21 cellular contexts compared by ENCODE assay signal in the genomic region with DNA sequence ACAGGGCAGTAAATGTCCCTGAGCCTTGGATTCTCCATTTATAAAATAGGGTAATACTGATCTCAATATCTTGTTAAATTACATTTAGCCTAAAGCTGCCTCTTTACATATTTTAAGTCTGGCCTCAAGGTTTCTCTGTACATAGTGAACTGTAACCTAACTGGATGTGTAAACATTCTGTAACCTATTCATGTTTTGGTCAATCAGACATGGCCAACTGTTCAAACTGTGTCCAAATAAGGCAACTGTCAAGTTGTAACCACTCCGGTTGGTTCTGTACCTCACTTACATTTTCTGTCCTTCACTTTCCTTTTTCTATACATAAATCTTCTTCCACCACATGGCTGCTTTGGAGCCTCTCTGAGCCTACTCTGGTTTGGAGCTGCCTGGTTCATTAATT.
"Had no signal": no experiment of that assay in that cellular context is flagged by ENCODE, and none has a peak within 500 bp of the region (broad histone marks: within the 10 kb centered on the region; RNA-seq: fewer than 3 reads in every experiment).

No MANE protein-coding gene starts in this region.

- H3K4me3 ChIP-seq: dorsolateral prefrontal cortex, heart left ventricle, lung, tibial nerve, upper lobe of right lung, vagina had no signal

- H3K36me3 ChIP-seq: heart left ventricle, tibial nerve, upper lobe of right lung, vagina had no signal

- H3K4me1 Mint-ChIP-seq: nephron had no signal

- H3K27me3 ChIP-seq: heart left ventricle, tibial nerve, upper lobe of right lung, vagina had no signal

- ATAC-seq: heart left ventricle; left cardiac atrium; left ventricle myocardium superior; right cardiac atrium; stimulated activated effector memory CD8-positive, alpha-beta T cell treated with anti-CD3 and anti-CD28 coated beads, Interleukin-12 subunit alpha, Interleukin-12 subunit beta, amount 100 ng/mL, for 72 hours; stimulated activated naive CD8-positive, alpha-beta T cell treated with anti-CD3 and anti-CD28 coated beads, Interleukin-15, Interleukin-2, amounts not matched to agents 100 U/mL and 50 U/mL, for 24 hours; upper lobe of right lung had no signal

- DNase-seq: cortex of kidney; dorsolateral prefrontal cortex; effector CD8-positive, alpha-beta T cell; heart left ventricle; hypothalamus; kidney; left cardiac atrium; left ventricle myocardium superior; naive B cell; occipital lobe; right cardiac atrium; stimulated activated CD4-positive, alpha-beta T cell treated with anti-CD3 and anti-CD28 coated beads, Interleukin-4, amount 100 ng/mL, for 1 hour; stimulated activated CD8-positive, alpha-beta memory T cell treated with anti-CD3 and anti-CD28 coated beads, Interleukin-4, amount 100 ng/mL, for 48 hours; stimulated activated naive CD8-positive, alpha-beta T cell treated with anti-CD3 and anti-CD28 coated beads, Interleukin-15, Interleukin-2, amounts not matched to agents 100 U/mL and 50 U/mL, for 24 hours; upper lobe of right lung had no signal

- H3K9me3 Mint-ChIP-seq: nephron had no signal

- H3K27ac Mint-ChIP-seq: nephron; stimulated activated effector memory CD8-positive, alpha-beta T cell treated with anti-CD3 and anti-CD28 coated beads, Interleukin-12 subunit alpha, Interleukin-12 subunit beta, amount 100 ng/mL, for 72 hours had no signal

- H3K4me3 Mint-ChIP-seq: naive B cell; nephron; stimulated activated effector memory CD8-positive, alpha-beta T cell treated with anti-CD3 and anti-CD28 coated beads, Interleukin-12 subunit alpha, Interleukin-12 subunit beta, amount 100 ng/mL, for 72 hours had no signal

- H3K9me3 ChIP-seq: heart left ventricle, tibial nerve, upper lobe of right lung, vagina had no signal

- H3K4me1 ChIP-seq: heart left ventricle, parathyroid adenoma, tibial nerve, upper lobe of right lung, vagina had no signal

- H3K27ac ChIP-seq: dorsolateral prefrontal cortex, heart left ventricle, parathyroid adenoma, tibial nerve, upper lobe of right lung, vagina had no signal

- H3K36me3 Mint-ChIP-seq: naive B cell; stimulated activated effector memory CD8-positive, alpha-beta T cell treated with anti-CD3 and anti-CD28 coated beads, Interleukin-12 subunit alpha, Interleukin-12 subunit beta, amount 100 ng/mL, for 72 hours had no signal
